In genomic region chr14:63642656-63643382, GRCh38 we compare ENCODE assay signal across 1 cellular context.
TF ChIP-seq lines count a peak whose summit lies in the region.

No MANE protein-coding gene starts in this region.

TF ChIP-seq in K562, 482 proteins besides CTCF, POLR2A, EP300 and RAD21 (continued from another document and continues in another):
- TF ChIP-seq ZNF639 (CRISPR knock-in tag; conservative IDR thresholded peaks at IDR 0.05 in 1 of 2, IDR thresholded peaks at IDR 0.05 in 1 of 2) (0 out of 4 replicates have a peak, but pooled peaks of 1 of the 2 experiments have one; percentile 13), ETV6 (IDR thresholded peaks at IDR 0.05; ENCODE audit: borderline replicate concordance in 1 of 2, low read depth in 2 of 2, low read length in 1 of 2) (no peak), ETV6 (CRISPR knock-in tag; IDR thresholded peaks at IDR 0.05; ENCODE audit: borderline replicate concordance) (no peak), ZNF232 (CRISPR knock-in tag; IDR thresholded peaks at IDR 0.05) (no peak), ZNF511 (CRISPR knock-in tag; IDR thresholded peaks at IDR 0.05) (no peak), TCF7 (IDR thresholded peaks at IDR 0.05; ENCODE audit: borderline replicate concordance) (no peak), ZNF740 (CRISPR knock-in tag; IDR thresholded peaks at IDR 0.05) (no peak), ZNF740 (tag; IDR thresholded peaks at IDR 0.05) (no peak), ZNF324 (CRISPR knock-in tag; IDR thresholded peaks at IDR 0.05) (no peak), PBX2 (CRISPR knock-in tag; IDR thresholded peaks at IDR 0.05; ENCODE audit: low read depth) (no peak), PBX2 (tag; conservative IDR thresholded peaks at IDR 0.05; ENCODE audit: low read depth) (no peak), GATAD2B (IDR thresholded peaks at IDR 0.05; ENCODE audit: borderline replicate concordance) (no peak), ZNF277 (CRISPR knock-in tag; IDR thresholded peaks at IDR 0.05; ENCODE audit: borderline replicate concordance) (no peak), ZC3H4 (CRISPR knock-in tag; IDR thresholded peaks at IDR 0.05; ENCODE audit: borderline replicate concordance) (no peak), ZFPM2 (CRISPR knock-in tag; IDR thresholded peaks at IDR 0.05) (no peak), KDM1A (IDR thresholded peaks at IDR 0.05) (no peak), RERE (CRISPR knock-in tag; IDR thresholded peaks at IDR 0.05; ENCODE audit: borderline replicate concordance) (no peak), ZNF24 (IDR thresholded peaks at IDR 0.05) (no peak), MAFG (tag; conservative IDR thresholded peaks at IDR 0.05) (peak; percentile 46; the same call in 1 of the 2 replicates), FOXJ2 (tag; IDR thresholded peaks at IDR 0.05) (no peak), RBM15 (IDR thresholded peaks at IDR 0.05; ENCODE audit: insufficient read depth, low read length) (no peak), ZNF280B (CRISPR knock-in tag; IDR thresholded peaks at IDR 0.05) (no peak), TAF9B (IDR thresholded peaks at IDR 0.05; ENCODE audit: partially characterized antibody) (peak; percentile 0), PPARD (CRISPR knock-in tag; IDR thresholded peaks at IDR 0.05) (no peak), C11orf30 (IDR thresholded peaks at IDR 0.05; ENCODE audit: low read depth) (peak; percentile 69), ZNF316 (IDR thresholded peaks at IDR 0.05) (peak; percentile 82), ILF3 (IDR thresholded peaks at IDR 0.05; ENCODE audit: borderline replicate concordance) (0 out of 2 replicates have a peak, but pooled peaks have one; percentile 26), CREB1 (IDR thresholded peaks at IDR 0.05) (no peak), CREB1 (CRISPR knock-in tag; IDR thresholded peaks at IDR 0.05) (no peak), ZNF239 (CRISPR knock-in tag; IDR thresholded peaks at IDR 0.05) (no peak), ZNF561 (CRISPR knock-in tag; conservative IDR thresholded peaks at IDR 0.05) (no peak), TSC22D4 (tag; IDR thresholded peaks at IDR 0.05) (no peak), HBP1 (CRISPR knock-in tag; IDR thresholded peaks at IDR 0.05) (no peak), ZNF143 (CRISPR knock-in tag; IDR thresholded peaks at IDR 0.05) (no peak), MEIS2 (IDR thresholded peaks at IDR 0.05; ENCODE audit: partially characterized antibody) (peak; percentile 16), ZNF274 (IDR thresholded peaks at IDR 0.05; ENCODE audit: borderline replicate concordance, low read depth, low read length) (no peak), HDAC8 (tag; IDR thresholded peaks at IDR 0.05) (no peak), TEAD1 (CRISPR knock-in tag; IDR thresholded peaks at IDR 0.05) (no peak), ZNF395 (CRISPR knock-in tag; IDR thresholded peaks at IDR 0.05) (no peak), ZNF133 (CRISPR knock-in tag; IDR thresholded peaks at IDR 0.05) (no peak), FOS (IDR thresholded peaks at IDR 0.05; ENCODE audit: extremely low read depth, insufficient read length) (no peak), ZNF408 (CRISPR knock-in tag; IDR thresholded peaks at IDR 0.05; ENCODE audit: low read depth) (no peak), RBM14 (IDR thresholded peaks at IDR 0.05; ENCODE audit: borderline replicate concordance, insufficient read depth, low read depth, low read length) (no peak), STAG1 (CRISPR knock-in tag; IDR thresholded peaks at IDR 0.05; ENCODE audit: borderline replicate concordance) (no peak), CBX2 (IDR thresholded peaks at IDR 0.05; ENCODE audit: insufficient read depth, low read length, poor library complexity, severe bottlenecking) (no peak), PHB (CRISPR knock-in tag; IDR thresholded peaks at IDR 0.05) (no peak), TCF7L2 (IDR thresholded peaks at IDR 0.05; ENCODE audit: low read depth, low read length) (no peak), ADNP (tag; IDR thresholded peaks at IDR 0.05) (no peak)
